In the genomic region with DNA sequence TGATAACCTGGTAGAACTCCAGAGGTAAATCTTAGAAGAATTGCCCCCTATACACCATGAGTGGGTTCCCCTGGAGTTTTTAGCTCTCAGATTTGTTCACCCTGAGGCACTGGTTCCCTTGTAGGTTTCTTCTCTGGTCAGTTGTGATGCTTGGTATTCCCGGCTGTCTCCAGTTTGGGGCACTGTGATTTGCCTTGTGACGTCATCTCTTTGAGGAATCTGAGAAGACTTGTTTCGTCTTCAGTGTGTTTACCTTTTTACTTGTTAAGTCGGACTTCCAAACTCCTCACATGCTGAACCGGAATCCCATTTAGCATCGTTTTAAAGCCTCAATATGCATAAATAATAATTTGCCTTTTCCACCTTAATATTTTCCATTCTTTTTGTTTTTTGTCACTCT, we compare ENCODE assay signal across 26 cellular contexts. TPM values are rescaled to one million over a fixed set of nuclear protein-coding genes. Genes with fewer than 3 reads are reported as not detected.
"Had no signal": no experiment of that assay in that cellular context is flagged by ENCODE, and none has a peak within 500 bp of the region (broad histone marks: within the 10 kb centered on the region; RNA-seq: fewer than 3 reads in every experiment).

No MANE protein-coding gene starts in this region.

- H3K27me3 ChIP-seq: ascending aorta had no signal

- DNase-seq: activated CD4-positive, alpha-beta T cell treated with anti-CD3 and anti-CD28 coated beads for 36 hours; activated CD4-positive, alpha-beta T cell treated with anti-CD3 and anti-CD28 coated beads, Interleukin-2, amount 10 ng/mL, durations not matched to agents 7 days and 5 days; activated CD4-positive, alpha-beta T cell treated with anti-CD3 and anti-CD28 coated beads, Interleukin-2, amount 50 U/mL, for 48 hours; activated CD8-positive, alpha-beta T cell treated with anti-CD3 and anti-CD28 coated beads, Interleukin-2, amount 10 ng/mL, durations not matched to agents 7 days and 5 days; activated gamma-delta T cell; activated naive CD4-positive, alpha-beta T cell treated with Interleukin-2 at 50 U/mL for 16 hours; activated naive CD8-positive, alpha-beta T cell treated with anti-CD3 and anti-CD28 coated beads, Interleukin-2, amount 10 ng/mL, durations not matched to agents 7 days and 5 days; activated T-cell treated with anti-CD3 and anti-CD28 coated beads, Interleukin-2, amount 50 U/mL, for 24 hours; amygdala; central memory CD4-positive, alpha-beta T cell; NCI-H1105; NCI-H1417 treated with DMSO at 0.1 percent for 48 hours; NCI-H187 treated with DMSO at 0.1 percent for 48 hours; NCI-H2081; NCI-H226; NCI-H524 treated with DMSO at 0.1 percent for 48 hours; SHP77; T1000 had no signal

- H3K4me3 Mint-ChIP-seq: activated CD4-positive, alpha-beta T cell treated with anti-CD3 and anti-CD28 coated beads for 36 hours; activated CD4-positive, alpha-beta T cell treated with anti-CD3 and anti-CD28 coated beads, Interleukin-2, amount 10 ng/mL, durations not matched to agents 7 days and 5 days; activated CD8-positive, alpha-beta T cell treated with anti-CD3 and anti-CD28 coated beads, Interleukin-2, amount 10 ng/mL, durations not matched to agents 7 days and 5 days; activated naive CD4-positive, alpha-beta T cell treated with anti-CD3 and anti-CD28 coated beads, Interleukin-2, amount 50 U/mL, for 24 hours; activated naive CD8-positive, alpha-beta T cell treated with anti-CD3 and anti-CD28 coated beads, Interleukin-2, amount 10 ng/mL, durations not matched to agents 7 days and 5 days; activated T-cell treated with anti-CD3 and anti-CD28 coated beads, Interleukin-2, amount 50 U/mL, for 24 hours had no signal

- H3K4me3 ChIP-seq: ascending aorta, SK-N-MC had no signal

- H3K36me3 ChIP-seq: ascending aorta had no signal

- H3K4me1 Mint-ChIP-seq: activated CD4-positive, alpha-beta T cell treated with anti-CD3 and anti-CD28 coated beads for 36 hours; activated CD4-positive, alpha-beta T cell treated with anti-CD3 and anti-CD28 coated beads, Interleukin-2, amount 10 ng/mL, durations not matched to agents 7 days and 5 days; activated naive CD4-positive, alpha-beta T cell treated with anti-CD3 and anti-CD28 coated beads, Interleukin-2, amount 50 U/mL, for 24 hours had no signal

- H3K27me3 Mint-ChIP-seq: activated naive CD4-positive, alpha-beta T cell treated with anti-CD3 and anti-CD28 coated beads, Interleukin-2, amount 50 U/mL, for 24 hours; activated naive CD8-positive, alpha-beta T cell treated with anti-CD3 and anti-CD28 coated beads, Interleukin-2, amount 10 ng/mL, durations not matched to agents 7 days and 5 days had no signal

- FAIRE-seq: TTC549 had no signal

- H3K4me1 ChIP-seq: ascending aorta had no signal

- H3K9me3 Mint-ChIP-seq: activated CD4-positive, alpha-beta T cell treated with anti-CD3 and anti-CD28 coated beads, Interleukin-2, amount 10 ng/mL, durations not matched to agents 7 days and 5 days; activated naive CD4-positive, alpha-beta T cell treated with anti-CD3 and anti-CD28 coated beads, Interleukin-2, amount 50 U/mL, for 24 hours; activated naive CD8-positive, alpha-beta T cell treated with anti-CD3 and anti-CD28 coated beads, Interleukin-2, amount 10 ng/mL, durations not matched to agents 7 days and 5 days; activated T-cell treated with anti-CD3 and anti-CD28 coated beads, Interleukin-2, amount 50 U/mL, for 24 hours; activated T-helper 2 cell treated with anti-CD3 and anti-CD28 coated beads, Interferon-gamma antibody, Interleukin-2, Interleukin-4, amounts not matched to agents 10 μg/mL and 5 μg/mL and 100 μg/mL, durations not matched to agents 14 hours and 24 hours and 36 hours had no signal

- H3K36me3 Mint-ChIP-seq: activated naive CD8-positive, alpha-beta T cell treated with anti-CD3 and anti-CD28 coated beads, Interleukin-2, amount 10 ng/mL, durations not matched to agents 7 days and 5 days had no signal

- H3K9me3 ChIP-seq: ascending aorta had no signal

- H3K27ac Mint-ChIP-seq: activated CD4-positive, alpha-beta T cell treated with anti-CD3 and anti-CD28 coated beads for 36 hours; activated CD4-positive, alpha-beta T cell treated with anti-CD3 and anti-CD28 coated beads, Interleukin-2, amount 10 ng/mL, durations not matched to agents 7 days and 5 days; activated CD8-positive, alpha-beta T cell treated with anti-CD3 and anti-CD28 coated beads, Interleukin-2, amount 10 ng/mL, durations not matched to agents 7 days and 5 days; activated naive CD4-positive, alpha-beta T cell treated with anti-CD3 and anti-CD28 coated beads, Interleukin-2, amount 50 U/mL, for 24 hours; activated naive CD8-positive, alpha-beta T cell treated with anti-CD3 and anti-CD28 coated beads, Interleukin-2, amount 10 ng/mL, durations not matched to agents 7 days and 5 days; activated T-cell treated with anti-CD3 and anti-CD28 coated beads, Interleukin-2, amount 50 U/mL, for 24 hours; activated T-helper 2 cell treated with anti-CD3 and anti-CD28 coated beads, Interferon-gamma antibody, Interleukin-2, Interleukin-4, amounts not matched to agents 10 μg/mL and 5 μg/mL and 100 μg/mL, durations not matched to agents 14 hours and 24 hours and 36 hours had no signal

- H3K27ac ChIP-seq: ascending aorta had no signal

- ATAC-seq: activated CD4-positive, alpha-beta T cell treated with anti-CD3 and anti-CD28 coated beads for 36 hours; activated CD4-positive, CD25-positive, alpha-beta regulatory T cell treated with anti-CD3 and anti-CD28 coated beads, Interleukin-2, amount 50 U/mL, for 24 hours; activated CD8-positive, alpha-beta T cell treated with anti-CD3 and anti-CD28 coated beads, Interleukin-2, amount 10 ng/mL, durations not matched to agents 7 days and 5 days; Panc1 had no signal

RNA-seq across cellular contexts. Expression of gene CECR2, which starts 54.4 kb away (rescaled TPM):
- total RNA-seq: activated CD8-positive, alpha-beta T cell treated with anti-CD3 and anti-CD28 coated beads, Interleukin-2, amount 10 ng/mL, durations not matched to agents 7 days and 5 days; activated T-helper 2 cell treated with anti-CD3 and anti-CD28 coated beads, Interferon-gamma antibody, Interleukin-2, Interleukin-4, amounts not matched to agents 10 μg/mL and 5 μg/mL and 100 μg/mL, durations not matched to agents 14 hours and 24 hours and 36 hours; M059J had no signal
